Comparison of ENCODE assay signal across 1 cellular context in genomic region chr12:72273499-72273837, GRCh38.
TF ChIP-seq lines count a peak whose summit lies in the region.

No MANE protein-coding gene starts in this region.

TF ChIP-seq in HEK293, 187 proteins besides CTCF, POLR2A, EP300 and RAD21 (continued from another document):
- TF ChIP-seq ZNF473 (tag by site-specific recombination; IDR thresholded peaks at IDR 0.05) (no peak), PRDM1 (tag by site-specific recombination; IDR thresholded peaks at IDR 0.05) (no peak), KLF17 (tag by site-specific recombination; IDR thresholded peaks at IDR 0.05) (no peak), ZNF133 (tag by site-specific recombination; IDR thresholded peaks at IDR 0.05) (no peak), ZNF660 (tag by site-specific recombination; IDR thresholded peaks at IDR 0.05) (no peak), ZNF610 (tag by site-specific recombination; IDR thresholded peaks at IDR 0.05; ENCODE audit: borderline replicate concordance) (no peak), ZNF16 (tag by site-specific recombination; IDR thresholded peaks at IDR 0.05; ENCODE audit: low read depth) (no peak), ZNF596 (tag by site-specific recombination; IDR thresholded peaks at IDR 0.05) (no peak)
